24 cellular contexts compared by ENCODE assay signal in genomic region chr5:116178925-116179324, GRCh38.
DNase-seq lines count a peak whose midpoint lies in the region; ATAC-seq, FAIRE-seq and TF ChIP-seq lines count a peak whose summit lies in the region.
"Had no signal": no experiment of that assay in that cellular context is flagged by ENCODE, and none has a peak within 500 bp of the region (broad histone marks: within the 10 kb centered on the region; RNA-seq: fewer than 3 reads in every experiment).

No MANE protein-coding gene starts in this region.

- no peak for TF ChIP-seq CTCF in A549 (IDR thresholded peaks at IDR 0.05)

- no peak for TF ChIP-seq RAD21 in A549 (conservative IDR thresholded peaks at IDR 0.05 in 1 of 2, IDR thresholded peaks at IDR 0.05 in 1 of 2)

- 81% methylated on average over 4 of the region's 4 CpGs for WGBS in A549 (ENCODE audit: missing lambda C conversion rate)

- H3K27ac ChIP-seq in A549: no peak overlapping the region
- H3K27ac ChIP-seq: BLaER1 had no signal

- H3K4me1 ChIP-seq in A549: no peaks in the 10 kb centered on the region
- H3K4me1 ChIP-seq: BE2C, BLaER1 had no signal

- POLR2A ChIA-PET in A549 (lab: Yijun Ruan, JAX): no interaction called here

- no peak overlapping the region for H3K4me3 ChIP-seq in A549
- H3K4me3 ChIP-seq: BLaER1, GM12878 had no signal

- TF ChIP-seq EP300 in A549 (IDR thresholded peaks at IDR 0.05): no peak

- no peak overlapping the region for H3K4me2 ChIP-seq in A549
- H3K4me2 ChIP-seq: BLaER1 had no signal

- FAIRE-seq in A204.1 (lab: Jason Lieb, UNC) (peak; percentile 16), A549 (lab: Jason Lieb, UNC) (no peak), colon (lab: Jason Lieb, UNC) (peak; percentile 62)
- FAIRE-seq: GM12878, GM12892, GM18507 had no signal

- CTCF ChIA-PET in A549 (lab: Yijun Ruan, JAX): no interaction called here

- TF ChIP-seq POLR2A in A549 (IDR thresholded peaks at IDR 0.05; ENCODE audit: low read length): no peak

- ATAC-seq in A549: no peak
- ATAC-seq: GM12878 had no signal

- DNase-seq in A549 (ENCODE audit: low read depth in 1 of 2, low spot score in 1 of 2) (no peak), hypothalamus (lab: John Stamatoyannopoulos, UW) (no peak)
- DNase-seq in NK-92 treated with Interleukin-12 subunit alpha and Interleukin-12 subunit beta, amount 100 ng/mL, for 24 hours (lab: John Stamatoyannopoulos, UW): no peak
- DNase-seq: 8988T; ACHN; BE2C; C1 segment of cervical spinal cord; CD4-positive, alpha-beta memory T cell; CD4-positive, CD25-positive, alpha-beta regulatory T cell; CD8-positive, alpha-beta memory T cell; COR-L47; DMS 273 treated with DMSO at 0.1 percent for 48 hours; DMS153; DMS53; DMS79; DND-41; EL; GDM1 had no signal

- no peaks in the 10 kb centered on the region for H3K9me3 ChIP-seq in A549
- H3K9me3 ChIP-seq: BE2C, BLaER1 had no signal

TF ChIP-seq in A549, 52 proteins besides CTCF, POLR2A, EP300 and RAD21:
- TF ChIP-seq MAFK (IDR thresholded peaks at IDR 0.05; ENCODE audit: partially characterized antibody) (peak; percentile 70), RFX5 (IDR thresholded peaks at IDR 0.05) (no peak)
